Comparison of ENCODE assay signal across 8 cellular contexts in genomic region chr6:31739639-31740396, GRCh38. TPM values are rescaled to one million over a fixed set of nuclear protein-coding genes. Genes with fewer than 3 reads are reported as not detected.
DNase-seq lines count a peak whose midpoint lies in the region; ATAC-seq and TF ChIP-seq lines count a peak whose summit lies in the region.

MSH5 (plus strand) TSS chr6:31740005; CDS start chr6:31740467, 462 bp downstream.

- peak within 1 kb of the TSS; percentile 95 for H3K14ac ChIP-seq in trophoblast cell (ENCODE audit: low read length)

- H4K91ac ChIP-seq in trophoblast cell (ENCODE audit: low read depth, low read length), result peak within 1 kb of the TSS; percentile 92

- peak within 1 kb of the TSS; percentile 40 for H3K9ac ChIP-seq in trophoblast cell (ENCODE audit: low read length)

- DNase-seq in GM12864 (ENCODE audit: low read depth) (peak; percentile 97), NCI-H1105 treated with DMSO at 0.1 percent for 48 hours (lab: John Stamatoyannopoulos, UW) (peak; percentile 98), SW480 (ENCODE audit: low spot score) (peak; percentile 98), cardiac septum (ENCODE audit: low spot score) (peak; percentile 99), trophoblast cell (peak; percentile 100), type B pancreatic cell (ENCODE audit: extremely low spot score, unreplicated experiment) (peak; percentile 97)
- DNase-seq in activated naive CD8-positive, alpha-beta T cell treated with anti-CD3 and anti-CD28 coated beads, Interleukin-2, amount 50 U/mL, for 24 hours, result peak; percentile 97

- no peak within 1 kb of the TSS for H3K23ac ChIP-seq in trophoblast cell (ENCODE audit: low read length)

- H3K9me3 Mint-ChIP-seq in activated naive CD8-positive, alpha-beta T cell treated with anti-CD3 and anti-CD28 coated beads, Interleukin-2, amount 50 U/mL, for 24 hours, result no peaks in the 10 kb centered on the region
- H3K9me3 Mint-ChIP-seq in type B pancreatic cell, result no peaks in the 10 kb centered on the region

- H3K4me1 ChIP-seq in trophoblast cell (ENCODE audit: control insufficient read depth in 1 of 2, insufficient read depth in 2 of 2, low read length in 2 of 2), result peaks cover 22 to 27% of the 10 kb centered on the region in 2 experiments

- TF ChIP-seq CTCF in GM12864 (IDR thresholded peaks at IDR 0.05; ENCODE audit: low read depth, low read length, missing control alignments), result no peak
- TF ChIP-seq CTCF in type B pancreatic cell (conservative IDR thresholded peaks at IDR 0.05), result no peak

- peak within 1 kb of the TSS; percentile 68 for H2BK5ac ChIP-seq in trophoblast cell (ENCODE audit: low read depth, low read length, poor library complexity)

- H3K9me3 ChIP-seq in trophoblast cell (ENCODE audit: insufficient read depth, low read depth, low read length), result no peaks in the 10 kb centered on the region

- H2AFZ ChIP-seq in trophoblast cell (ENCODE audit: insufficient read depth, low read length, poor library complexity), result peak within 1 kb of the TSS; percentile 87

- H2BK12ac ChIP-seq in trophoblast cell (ENCODE audit: low read length), result peak within 1 kb of the TSS; percentile 75

- peaks cover 34% of the 10 kb centered on the region for H3K79me1 ChIP-seq in trophoblast cell (ENCODE audit: low read length)

- H3K36me3 ChIP-seq in trophoblast cell (ENCODE audit: control insufficient read depth in 1 of 2, insufficient read depth in 2 of 2, low read length in 2 of 2), result peaks cover 0 to 3% of the 10 kb centered on the region in 2 experiments

- peak within 1 kb of the TSS; percentile 60 for H3K4ac ChIP-seq in trophoblast cell (ENCODE audit: low read depth, low read length)

- H3K4me2 ChIP-seq in trophoblast cell (ENCODE audit: low read length), result peak within 1 kb of the TSS; percentile 62

- ATAC-seq in HG02642 (IDR thresholded peaks at IDR 0.05; ENCODE audit: poor library complexity, unreplicated experiment), result peak; percentile 81
- peak; percentile 89 for ATAC-seq in activated naive CD8-positive, alpha-beta T cell treated with anti-CD3 and anti-CD28 coated beads, Interleukin-2, amount 50 U/mL, for 24 hours

- H3K4me3 Mint-ChIP-seq in activated naive CD8-positive, alpha-beta T cell treated with anti-CD3 and anti-CD28 coated beads, Interleukin-2, amount 50 U/mL, for 24 hours, result peak within 1 kb of the TSS; percentile 97
- H3K4me3 Mint-ChIP-seq in type B pancreatic cell, result peak within 1 kb of the TSS; percentile 98

- peak within 1 kb of the TSS; percentile 89 for H2AK5ac ChIP-seq in trophoblast cell (ENCODE audit: low read length)

- H4K12ac ChIP-seq in trophoblast cell (ENCODE audit: low read depth, low read length), result peak within 1 kb of the TSS; percentile 96

- no peaks in the 10 kb centered on the region for H3K27me3 ChIP-seq in trophoblast cell (ENCODE audit: insufficient read depth, low read length)

- H3K79me2 ChIP-seq in trophoblast cell (ENCODE audit: control insufficient read depth, insufficient read depth, low read length, poor library complexity), result peaks cover 19% of the 10 kb centered on the region

- H2BK120ac ChIP-seq in trophoblast cell (ENCODE audit: insufficient read depth, low read length, poor library complexity), result peak within 1 kb of the TSS; percentile 77

- H3K18ac ChIP-seq in trophoblast cell (ENCODE audit: low read length), result peak within 1 kb of the TSS; percentile 79

- H3K36me3 Mint-ChIP-seq in activated naive CD8-positive, alpha-beta T cell treated with anti-CD3 and anti-CD28 coated beads, Interleukin-2, amount 50 U/mL, for 24 hours (ENCODE audit: low read depth), result peaks cover 46% of the 10 kb centered on the region
- H3K36me3 Mint-ChIP-seq in type B pancreatic cell, result peaks cover 9% of the 10 kb centered on the region

- intact Hi-C loops in cardiac septum (cut with DNase I), result loop anchor here (5.0 kb wide), 1 partner anchor 57 kb away; the partner anchor contains the start of gene VARS1

- H3K27ac ChIP-seq in trophoblast cell (ENCODE audit: low read depth, low read length), result peak within 1 kb of the TSS; percentile 29

- H3K27me3 Mint-ChIP-seq in activated naive CD8-positive, alpha-beta T cell treated with anti-CD3 and anti-CD28 coated beads, Interleukin-2, amount 50 U/mL, for 24 hours, result peaks cover 3% of the 10 kb centered on the region
- H3K27me3 Mint-ChIP-seq in type B pancreatic cell, result no peaks in the 10 kb centered on the region

- no CpG with 5 or more reads among the region's 58 CpGs for WGBS in trophoblast cell (ENCODE audit: extremely low coverage, insufficient coverage, insufficient read length)

- H3K4me3 ChIP-seq in GM12864 (ENCODE audit: low read depth, low read length) (peak within 1 kb of the TSS; percentile 75), trophoblast cell (ENCODE audit: low read depth, low read length) (peak within 1 kb of the TSS; percentile 76)

- H3K4me1 Mint-ChIP-seq in activated naive CD8-positive, alpha-beta T cell treated with anti-CD3 and anti-CD28 coated beads, Interleukin-2, amount 50 U/mL, for 24 hours, result peaks cover 52% of the 10 kb centered on the region
- peaks cover 39% of the 10 kb centered on the region for H3K4me1 Mint-ChIP-seq in type B pancreatic cell (ENCODE audit: unreplicated experiment)

- H3K27ac Mint-ChIP-seq in activated naive CD8-positive, alpha-beta T cell treated with anti-CD3 and anti-CD28 coated beads, Interleukin-2, amount 50 U/mL, for 24 hours, result peak within 1 kb of the TSS; percentile 83
- H3K27ac Mint-ChIP-seq in type B pancreatic cell, result peak within 1 kb of the TSS; percentile 99

- peak within 1 kb of the TSS; percentile 98 for H4K8ac ChIP-seq in trophoblast cell (ENCODE audit: low read depth, low read length)

RNA-seq across cellular contexts. Expression of gene MSH5, which starts in this region (rescaled TPM):
- total RNA-seq in cardiac septum (1.7 TPM), type B pancreatic cell (ENCODE audit: low replicate concordance) (20.7 and 46.7 TPM in 2 replicates)
- polyA plus RNA-seq in trophoblast cell (2013), result 7.3 and 7.7 TPM in 2 replicates

Comparison
In these comparisons a context has a peak if more than half of its experiments do, and no peak if none do; other contexts are left out.
1. Peak in every context shown above with its lines: DNase-seq, ATAC-seq, H3K4me3 ChIP-seq and H3K27ac ChIP-seq.